Comparison of ENCODE assay signal across 8 cellular contexts in the genomic region with DNA sequence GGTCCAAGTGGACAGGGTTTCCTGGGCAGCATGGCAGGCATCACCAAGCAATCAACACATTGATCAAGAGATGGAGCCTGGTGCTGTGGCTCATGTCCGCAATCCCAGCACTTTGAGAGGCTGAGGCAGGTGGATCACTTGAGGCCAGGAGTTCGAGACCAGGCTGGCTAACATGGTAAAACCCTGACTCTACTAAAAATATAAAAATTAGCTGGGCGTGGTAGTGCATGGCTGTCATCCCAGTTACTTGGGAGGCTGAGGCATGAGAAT. TPM values are rescaled to one million over a fixed set of nuclear protein-coding genes. Genes with fewer than 3 reads are reported as not detected.
DNase-seq lines count a peak whose midpoint lies in the region; TF ChIP-seq lines count a peak whose summit lies in the region.
"Not testable (repeated sequence)": the region's sequence is repeated elsewhere in the genome, so short reads cannot be mapped to it uniquely, and the experiment has no call there.
"Had no signal": no experiment of that assay in that cellular context is flagged by ENCODE, and none has a peak within 500 bp of the region (broad histone marks: within the 10 kb centered on the region; RNA-seq: fewer than 3 reads in every experiment).

No MANE protein-coding gene starts in this region.

- not testable (repeated sequence) for DNase-seq in SJCRH30; mesothelial cell of epicardium (ENCODE audit: low spot score in 2 of 2, unreplicated experiment in 2 of 2); osteocyte (ENCODE audit: extremely low spot score, unreplicated experiment); suprapubic skin (ENCODE audit: low spot score in 2 of 2)
- DNase-seq in cardiac fibroblast (ENCODE audit: low read depth in 2 of 2), result peak; percentile 18 to 42
- peak; percentile 21 for DNase-seq in fibroblast of mammary gland (ENCODE audit: low read depth)

- not testable (repeated sequence) for H3K4me3 Mint-ChIP-seq in mesothelial cell of epicardium; osteocyte (ENCODE audit: unreplicated experiment)

- H3K36me3 Mint-ChIP-seq in mesothelial cell of epicardium (peaks cover 14% of the 10 kb centered on the region), osteocyte (ENCODE audit: unreplicated experiment) (peaks cover 16% of the 10 kb centered on the region)

- H3K4me3 ChIP-seq in BLaER1; SJCRH30; cardiac fibroblast (replicated peaks in 1 of 2; ENCODE audit: low read depth in 2 of 2, low read length in 2 of 2); fibroblast of mammary gland (ENCODE audit: control insufficient read depth, low read depth, low read length); suprapubic skin: not testable (repeated sequence)

- not testable (repeated sequence) for TF ChIP-seq POLR2A in suprapubic skin (IDR thresholded peaks at IDR 0.05)

- H3K4me1 Mint-ChIP-seq in mesothelial cell of epicardium (peaks cover 45% of the 10 kb centered on the region), osteocyte (ENCODE audit: unreplicated experiment) (peaks cover 92% of the 10 kb centered on the region)

- TF ChIP-seq CTCF in cardiac fibroblast (IDR thresholded peaks at IDR 0.05; ENCODE audit: low read depth, low read length); fibroblast of mammary gland (conservative IDR thresholded peaks at IDR 0.05; ENCODE audit: control insufficient read depth, insufficient read depth, low read depth, low read length); mesothelial cell of epicardium (IDR thresholded peaks at IDR 0.05; ENCODE audit: unreplicated experiment); osteocyte (IDR thresholded peaks at IDR 0.05); suprapubic skin (IDR thresholded peaks at IDR 0.05): not testable (repeated sequence)

- H3K27ac Mint-ChIP-seq in mesothelial cell of epicardium (peak overlapping the region; percentile 71), osteocyte (ENCODE audit: unreplicated experiment) (peak overlapping the region; percentile 98)

- H4K20me1 ChIP-seq in BLaER1, result not testable (repeated sequence)

- H3K9me3 Mint-ChIP-seq in mesothelial cell of epicardium; osteocyte (ENCODE audit: unreplicated experiment): not testable (repeated sequence)

- H3K4me1 ChIP-seq in BLaER1 (peaks cover 89% of the 10 kb centered on the region), SJCRH30 (peaks cover 19% of the 10 kb centered on the region), suprapubic skin (peaks cover 64% of the 10 kb centered on the region)

- 74% methylated on average over 3 of the region's 3 CpGs for WGBS in suprapubic skin

- not testable (repeated sequence) for H3K9me3 ChIP-seq in BLaER1; SJCRH30 (replicated peaks); suprapubic skin

- not testable (repeated sequence) for TF ChIP-seq EP300 in suprapubic skin (IDR thresholded peaks at IDR 0.05)

- not testable (repeated sequence) for H3K27me3 Mint-ChIP-seq in mesothelial cell of epicardium (ENCODE audit: low read depth); osteocyte (ENCODE audit: unreplicated experiment)

- not testable (repeated sequence) for H3K27me3 ChIP-seq in BLaER1, SJCRH30, suprapubic skin

- H3K9ac ChIP-seq in BLaER1, result not testable (repeated sequence)

- peak overlapping the region; percentile 92 for H3K4me2 ChIP-seq in BLaER1

- not testable (repeated sequence) for H3K36me3 ChIP-seq in BLaER1, SJCRH30, suprapubic skin

- H3K27ac ChIP-seq in BLaER1, result peak overlapping the region; percentile 54
- H3K27ac ChIP-seq in SJCRH30, result peak overlapping the region; percentile 93
- H3K27ac ChIP-seq in suprapubic skin, result peak overlapping the region; percentile 55

RNA-seq across cellular contexts. Expression of a gene that starts 16.5 kb away (rescaled TPM):
- 43.2 and 43.4 TPM in 2 replicates for total RNA-seq in SJCRH30 (2014; rRNA removed; shearing (Covaris generic))
- total RNA-seq in mesothelial cell of epicardium, result not detected in 3 replicates
- total RNA-seq in osteocyte, result 12.0 and 13.0 TPM in 2 replicates
- 1 to 10 TPM; 2.1 to 5.8 (median 4.0) TPM for total RNA-seq in suprapubic skin
- total RNA-seq: HT1080 had no signal

RNA-seq across cellular contexts. Expression of a gene that starts 19.1 kb away (rescaled TPM):
- total RNA-seq in SJCRH30 (2014; rRNA removed; shearing (Covaris generic)), result 4.2 and 4.4 TPM in 2 replicates
- total RNA-seq in mesothelial cell of epicardium (3,780 to 4,004 TPM (median 3,972 TPM) in 3 replicates), osteocyte (25,918 and 28,023 TPM in 2 replicates), suprapubic skin (10 to 100 TPM; 19.2 to 56.8 (median 33.1) TPM)

RNA-seq across cellular contexts. Expression of a gene that starts 31.8 kb away (rescaled TPM):
- total RNA-seq in SJCRH30 (2014; rRNA removed; shearing (Covaris generic)), result 32.1 TPM in 2 replicates
- 56.4 to 58.6 TPM (median 56.6 TPM) in 3 replicates for total RNA-seq in mesothelial cell of epicardium
- 175 and 176 TPM in 2 replicates for total RNA-seq in osteocyte
- total RNA-seq in suprapubic skin, result 10 to 100 TPM; 21.5 to 26.2 (median 23.7) TPM

RNA-seq across cellular contexts. Expression of a gene that starts 52.3 kb away (rescaled TPM):
- 2.4 and 3.1 TPM in 2 replicates for total RNA-seq in SJCRH30 (2014; rRNA removed; shearing (Covaris generic))
- total RNA-seq in mesothelial cell of epicardium, result 17.3 to 20.0 TPM (median 19.4 TPM) in 3 replicates
- total RNA-seq in osteocyte, result 36.1 and 36.8 TPM in 2 replicates
- total RNA-seq in suprapubic skin, result under 1 TPM in 1 of 4 donors, not detected in 3; 0.68 TPM
- total RNA-seq: HT1080 had no signal

Comparison
In these comparisons a context has a peak if more than half of its experiments do, and no peak if none do; other contexts are left out.
1. RNA of a gene that starts 19.1 kb away (total RNA-seq): 25,918 to 28,023 TPM in osteocyte and 3,780 to 4,004 TPM in mesothelial cell of epicardium; 19.2 to 56.8 TPM in suprapubic skin and 4.2 to 4.4 TPM in SJCRH30; every median in the first group is over 10 times any median in the second.
2. Peak in every context shown above with its lines, with median percentiles within 50 percentile points of each other: H3K27ac ChIP-seq.